Comparison of ENCODE assay signal across 7 cellular contexts in genomic region chr2:111378348-111378747, GRCh38.
DNase-seq lines count a peak whose midpoint lies in the region; ATAC-seq, FAIRE-seq and TF ChIP-seq lines count a peak whose summit lies in the region.
"Not testable (repeated sequence)": the region's sequence is repeated elsewhere in the genome, so short reads cannot be mapped to it uniquely, and the experiment has no call there.

No MANE protein-coding gene starts in this region.

- not testable (repeated sequence) for TF ChIP-seq RAD21 in K562 (CRISPR knock-in tag; conservative IDR thresholded peaks at IDR 0.05 in 1 of 2, IDR thresholded peaks at IDR 0.05 in 1 of 2)

- not testable (repeated sequence) for TF ChIP-seq CTCF in CD4-positive, alpha-beta T cell (IDR thresholded peaks at IDR 0.05); K562 (IDR thresholded peaks at IDR 0.05 in 2 of 3, conservative IDR thresholded peaks at IDR 0.05 in 1 of 3; ENCODE audit: insufficient read depth in 2 of 3, low read depth in 1 of 3, low read length in 3 of 3)

- TF ChIP-seq POLR2A in K562 (conservative IDR thresholded peaks at IDR 0.05): not testable (repeated sequence)

- not testable (repeated sequence) for H3K4me1 Mint-ChIP-seq in CD4-positive, alpha-beta T cell (ENCODE audit: low read depth); activated naive CD8-positive, alpha-beta T cell treated with anti-CD3 and anti-CD28 coated beads, Interleukin-2, amount 10 ng/mL, durations not matched to agents 7 days and 5 days
- H3K4me1 Mint-ChIP-seq in activated CD4-positive, alpha-beta T cell treated with anti-CD3 and anti-CD28 coated beads for 36 hours: peaks cover 12% of the 10 kb centered on the region
- H3K4me1 Mint-ChIP-seq in activated CD8-positive, alpha-beta T cell treated with anti-CD3 and anti-CD28 coated beads, Interleukin-2, amount 10 ng/mL, durations not matched to agents 7 days and 5 days (ENCODE audit: low read depth): peaks cover 13% of the 10 kb centered on the region

- not testable (repeated sequence) for H3K27me3 ChIP-seq in CD4-positive, alpha-beta T cell (ENCODE audit: control insufficient read depth, insufficient read depth, low read length); K562 (ENCODE audit: control insufficient read depth in 2 of 2, insufficient read depth in 2 of 2, low read length in 2 of 2)

- not testable (repeated sequence) for H3K9ac ChIP-seq in K562 (ENCODE audit: insufficient read depth in 1 of 2, low read depth in 2 of 2, low read length in 2 of 2)

- peak; percentile 78 for FAIRE-seq in K562 (lab: Jason Lieb, UNC)

- H3K27ac Mint-ChIP-seq in CD4-positive, alpha-beta T cell; activated CD4-positive, alpha-beta T cell treated with anti-CD3 and anti-CD28 coated beads for 36 hours; activated CD8-positive, alpha-beta T cell treated with anti-CD3 and anti-CD28 coated beads, Interleukin-2, amount 10 ng/mL, durations not matched to agents 7 days and 5 days; activated naive CD8-positive, alpha-beta T cell treated with anti-CD3 and anti-CD28 coated beads, Interleukin-2, amount 10 ng/mL, durations not matched to agents 7 days and 5 days: not testable (repeated sequence)

- DNase-seq in CD4-positive, alpha-beta T cell; activated CD4-positive, alpha-beta T cell treated with anti-CD3 and anti-CD28 coated beads for 36 hours; activated CD8-positive, alpha-beta T cell treated with anti-CD3 and anti-CD28 coated beads, Interleukin-2, amount 10 ng/mL, durations not matched to agents 7 days and 5 days; activated naive CD8-positive, alpha-beta T cell treated with anti-CD3 and anti-CD28 coated beads, Interleukin-2, amount 10 ng/mL, durations not matched to agents 7 days and 5 days; K562 (ENCODE audit: extremely low read depth in 1 of 4, low spot score in 3 of 4); stimulated activated naive CD8-positive, alpha-beta T cell treated with anti-CD3 and anti-CD28 coated beads, Interleukin-15, Interleukin-2, amounts not matched to agents 100 U/mL and 50 U/mL, for 24 hours: not testable (repeated sequence)

- not testable (repeated sequence) for H3K36me3 ChIP-seq in KOPT-K1 (ENCODE audit: insufficient read depth, low read length); K562 (ENCODE audit: control insufficient read depth, insufficient read depth, low read length)

- not testable (repeated sequence) for H3K4me2 ChIP-seq in K562 (ENCODE audit: insufficient read depth, low read length)

- CTCF ChIA-PET in CD4-positive, alpha-beta T cell (lab: Charles Lee); activated CD4-positive, alpha-beta T cell treated with anti-CD3 and anti-CD28 coated beads for 36 hours (lab: Charles Lee); activated CD8-positive, alpha-beta T cell treated with anti-CD3 and anti-CD28 coated beads, Interleukin-2, amount 10 ng/mL, durations not matched to agents 7 days and 5 days (lab: Charles Lee); K562 (lab: Yijun Ruan, JAX; ENCODE audit: low intra/inter-chr PET ratio): not testable (repeated sequence)

- in situ Hi-C loops in K562 (cut with MboI): not testable (repeated sequence)

- H3K27me3 Mint-ChIP-seq in CD4-positive, alpha-beta T cell; activated CD4-positive, alpha-beta T cell treated with anti-CD3 and anti-CD28 coated beads for 36 hours; activated CD8-positive, alpha-beta T cell treated with anti-CD3 and anti-CD28 coated beads, Interleukin-2, amount 10 ng/mL, durations not matched to agents 7 days and 5 days (ENCODE audit: low read depth); activated naive CD8-positive, alpha-beta T cell treated with anti-CD3 and anti-CD28 coated beads, Interleukin-2, amount 10 ng/mL, durations not matched to agents 7 days and 5 days: not testable (repeated sequence)

- H3K4me3 Mint-ChIP-seq in CD4-positive, alpha-beta T cell; activated CD4-positive, alpha-beta T cell treated with anti-CD3 and anti-CD28 coated beads for 36 hours; activated CD8-positive, alpha-beta T cell treated with anti-CD3 and anti-CD28 coated beads, Interleukin-2, amount 10 ng/mL, durations not matched to agents 7 days and 5 days; activated naive CD8-positive, alpha-beta T cell treated with anti-CD3 and anti-CD28 coated beads, Interleukin-2, amount 10 ng/mL, durations not matched to agents 7 days and 5 days: not testable (repeated sequence)

- H3K9me1 ChIP-seq in K562 (ENCODE audit: control insufficient read depth, insufficient read depth, low read length): not testable (repeated sequence)

- peak; percentile 55 for ATAC-seq in CD4-positive, alpha-beta T cell (ENCODE audit: poor library complexity)
- ATAC-seq in activated CD4-positive, alpha-beta T cell treated with anti-CD3 and anti-CD28 coated beads for 36 hours: peak; percentile 30
- ATAC-seq in activated CD8-positive, alpha-beta T cell treated with anti-CD3 and anti-CD28 coated beads, Interleukin-2, amount 10 ng/mL, durations not matched to agents 7 days and 5 days: peak; percentile 14
- ATAC-seq in activated naive CD8-positive, alpha-beta T cell treated with anti-CD3 and anti-CD28 coated beads, Interleukin-2, amount 10 ng/mL, durations not matched to agents 7 days and 5 days (ENCODE audit: low read depth): peak; percentile 34
- peak; percentile 32 for ATAC-seq in K562
- peak; percentile 38 for ATAC-seq in stimulated activated naive CD8-positive, alpha-beta T cell treated with anti-CD3 and anti-CD28 coated beads, Interleukin-15, Interleukin-2, amounts not matched to agents 100 U/mL and 50 U/mL, for 24 hours

- not testable (repeated sequence) for H3K27ac ChIP-seq in CD4-positive, alpha-beta T cell (ENCODE audit: low read depth, low read length); K562 (ENCODE audit: extremely low read depth, low read depth, low read length)
- peak overlapping the region; percentile 45 for H3K27ac ChIP-seq in KOPT-K1 (ENCODE audit: low read depth, low read length, poor library complexity, severe bottlenecking)

- H3K9me3 Mint-ChIP-seq in CD4-positive, alpha-beta T cell; activated CD4-positive, alpha-beta T cell treated with anti-CD3 and anti-CD28 coated beads for 36 hours (ENCODE audit: low read depth); activated CD8-positive, alpha-beta T cell treated with anti-CD3 and anti-CD28 coated beads, Interleukin-2, amount 10 ng/mL, durations not matched to agents 7 days and 5 days (ENCODE audit: insufficient read depth); activated naive CD8-positive, alpha-beta T cell treated with anti-CD3 and anti-CD28 coated beads, Interleukin-2, amount 10 ng/mL, durations not matched to agents 7 days and 5 days: not testable (repeated sequence)

- H3K9me3 ChIP-seq in CD4-positive, alpha-beta T cell (ENCODE audit: control insufficient read depth, low read length); KOPT-K1 (ENCODE audit: insufficient read depth, low read length, poor library complexity, severe bottlenecking); K562 (replicated peaks; ENCODE audit: control insufficient read depth, insufficient read depth, low read depth, low read length): not testable (repeated sequence)

- peaks cover 0 to 11% of the 10 kb centered on the region in 2 experiments; a peak in 3 of 5 replicates for H3K4me1 ChIP-seq in K562 (replicated peaks in 1 of 2; ENCODE audit: control insufficient read depth in 2 of 2, insufficient read depth in 2 of 2, low read length in 2 of 2)

- intact Hi-C loops in CD4-positive, alpha-beta T cell (cut with DNase I, micrococcal nuclease); activated CD4-positive, alpha-beta T cell treated with anti-CD3 and anti-CD28 coated beads for 36 hours (cut with DNase I, micrococcal nuclease); K562 (cut with micrococcal nuclease): not testable (repeated sequence)

- H4K20me1 ChIP-seq in K562 (replicated peaks; ENCODE audit: control insufficient read depth, insufficient read depth, low read length): not testable (repeated sequence)

- not testable (repeated sequence) for H3K36me3 Mint-ChIP-seq in CD4-positive, alpha-beta T cell (ENCODE audit: low read depth); activated CD4-positive, alpha-beta T cell treated with anti-CD3 and anti-CD28 coated beads for 36 hours (ENCODE audit: low read depth); activated CD8-positive, alpha-beta T cell treated with anti-CD3 and anti-CD28 coated beads, Interleukin-2, amount 10 ng/mL, durations not matched to agents 7 days and 5 days (ENCODE audit: low read depth); activated naive CD8-positive, alpha-beta T cell treated with anti-CD3 and anti-CD28 coated beads, Interleukin-2, amount 10 ng/mL, durations not matched to agents 7 days and 5 days

- not testable (repeated sequence) for TF ChIP-seq EP300 in K562 (IDR thresholded peaks at IDR 0.05; ENCODE audit: low read length)

- H3K4me3 ChIP-seq in K562: not testable (repeated sequence)

- peaks cover 14% of the 10 kb centered on the region for H3K79me2 ChIP-seq in K562 (ENCODE audit: control insufficient read depth, insufficient read depth, low read length)

- POLR2A ChIA-PET in CD4-positive, alpha-beta T cell (lab: Charles Lee); activated CD4-positive, alpha-beta T cell treated with anti-CD3 and anti-CD28 coated beads for 36 hours (lab: Charles Lee); activated CD8-positive, alpha-beta T cell treated with anti-CD3 and anti-CD28 coated beads, Interleukin-2, amount 10 ng/mL, durations not matched to agents 7 days and 5 days (lab: Charles Lee); activated naive CD8-positive, alpha-beta T cell treated with anti-CD3 and anti-CD28 coated beads, Interleukin-2, amount 10 ng/mL, durations not matched to agents 7 days and 5 days (lab: Charles Lee); K562 (lab: Yijun Ruan, JAX): not testable (repeated sequence)

- no CpG with 5 or more reads among the region's 3 CpGs for WGBS in K562 (ENCODE audit: insufficient coverage, low coverage, missing lambda C conversion rate)

- not testable (repeated sequence) for H2AFZ ChIP-seq in K562 (ENCODE audit: low read depth, low read length)

- not testable (repeated sequence) for BruUV-seq in K562 (replicated peaks; lab: Mats Ljungman, UMichigan)
